1 cellular context compared by ENCODE assay signal in the genomic region with DNA sequence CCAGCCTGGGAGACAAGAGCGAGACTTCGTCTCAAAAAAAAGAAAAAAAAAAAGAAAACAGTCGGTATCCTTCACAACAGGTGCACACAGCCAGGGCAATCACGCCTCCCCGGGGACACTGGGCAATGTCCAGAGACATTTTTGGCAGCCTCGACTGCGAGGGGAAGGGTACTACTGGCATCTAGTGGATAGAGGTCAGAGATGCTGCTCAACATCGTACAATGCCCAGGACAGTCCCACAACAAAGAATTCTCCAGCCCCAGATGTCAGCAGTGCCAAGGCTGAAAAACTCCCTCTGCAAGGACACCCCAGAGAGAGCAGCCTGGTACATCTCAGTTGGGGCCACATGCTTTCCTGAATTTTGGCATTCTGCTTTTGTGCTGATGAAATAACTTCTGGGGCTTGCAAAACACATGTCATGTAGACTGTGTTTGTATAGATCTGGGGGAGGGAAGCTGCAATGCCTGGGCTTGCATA.
A peak's percentile ranks its signal among the peaks of the same experiment; 100 is the strongest.
TF ChIP-seq lines count a peak whose summit lies in the region.

No MANE protein-coding gene starts in this region.

TF ChIP-seq in HepG2, 621 proteins besides CTCF, POLR2A, EP300 and RAD21 (continued from another document):
- TF ChIP-seq SAP130 (CRISPR knock-in tag; IDR thresholded peaks at IDR 0.05; ENCODE audit: low read depth) (no peak), SIX4 (CRISPR knock-in tag; IDR thresholded peaks at IDR 0.05) (no peak), ATF4 (CRISPR knock-in tag; IDR thresholded peaks at IDR 0.05) (peak in 1 of 2 experiments; percentile 96; a peak in 2 of 4 replicates), PATZ1 (CRISPR knock-in tag; IDR thresholded peaks at IDR 0.05) (peak; percentile 68), GATAD2A (CRISPR knock-in tag; IDR thresholded peaks at IDR 0.05) (peak; percentile 47; the same call in 1 of the 2 replicates), SNAPC2 (CRISPR knock-in tag; IDR thresholded peaks at IDR 0.05) (no peak), ZNF253 (CRISPR knock-in tag; IDR thresholded peaks at IDR 0.05; ENCODE audit: borderline replicate concordance) (no peak), SMC3 (IDR thresholded peaks at IDR 0.05; ENCODE audit: low read length) (peak; percentile 84)
- TF ChIP-seq, protein P1, sequence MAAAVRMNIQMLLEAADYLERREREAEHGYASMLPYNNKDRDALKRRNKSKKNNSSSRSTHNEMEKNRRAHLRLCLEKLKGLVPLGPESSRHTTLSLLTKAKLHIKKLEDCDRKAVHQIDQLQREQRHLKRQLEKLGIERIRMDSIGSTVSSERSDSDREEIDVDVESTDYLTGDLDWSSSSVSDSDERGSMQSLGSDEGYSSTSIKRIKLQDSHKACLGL (CRISPR knock-in tag; IDR thresholded peaks at IDR 0.05), result no peak
